Comparison of ENCODE assay signal across 25 cellular contexts in genomic region chr1:9286556-9286955, GRCh38.
"Had no signal": no experiment of that assay in that cellular context is flagged by ENCODE, and none has a peak within 500 bp of the region (broad histone marks: within the 10 kb centered on the region; RNA-seq: fewer than 3 reads in every experiment).

No MANE protein-coding gene starts in this region.

- H3K4me3 ChIP-seq: adrenal gland, PC-9 had no signal

- H3K27ac ChIP-seq: adrenal gland, PC-9 had no signal

- H3K27ac Mint-ChIP-seq: activated CD4-positive, alpha-beta T cell treated with anti-CD3 and anti-CD28 coated beads, Interleukin-2, amount 10 ng/mL, durations not matched to agents 24 days and 14 days; activated T-cell treated with anti-CD3 and anti-CD28 coated beads, Interleukin-2, amount 50 U/mL, for 24 hours; brain; IgD-negative memory B cell had no signal

- H3K4me2 ChIP-seq: PC-9 had no signal

- H2AFZ ChIP-seq: PC-9 had no signal

- H3K27me3 ChIP-seq: adrenal gland had no signal

- ATAC-seq: activated naive CD4-positive, alpha-beta T cell treated with anti-CD3 and anti-CD28 coated beads, Interleukin-2, amount 50 U/mL, for 72 hours had no signal

- H3K27me3 Mint-ChIP-seq: activated CD4-positive, alpha-beta T cell treated with anti-CD3 and anti-CD28 coated beads, Interleukin-2, amount 10 ng/mL, durations not matched to agents 24 days and 14 days had no signal

- DNase-seq: activated CD4-positive, alpha-beta T cell treated with anti-CD3 and anti-CD28 coated beads, Interleukin-2, amount 10 ng/mL, durations not matched to agents 24 days and 14 days; activated CD4-positive, alpha-beta T cell treated with anti-CD3 and anti-CD28 coated beads, Interleukin-2, amount 50 U/mL, for 48 hours; activated CD8-positive, alpha-beta memory T cell treated with anti-CD3 and anti-CD28 coated beads for 24 hours; activated gamma-delta T cell treated with Interleukin-2 at 50 U/mL for 16 hours; activated T-cell treated with anti-CD3 and anti-CD28 coated beads, Interleukin-2, amount 50 U/mL, for 24 hours; adrenal gland; caudate nucleus; cerebellar nuclear complex; Karpas-422; KBM-7; NCI-H1092; NCI-H1436 treated with DMSO at 0.1 percent for 48 hours; NCI-H1694 treated with DMSO at 0.1 percent for 48 hours; NCI-H2029; NCI-H345; NCI-H510A; NCI-H526; NCI-H748 treated with DMSO at 0.1 percent for 48 hours; PC-9; Right ventricle myocardium superior; SW 1271; T1000 had no signal

- H3K36me3 ChIP-seq: adrenal gland had no signal

- H3K4me3 Mint-ChIP-seq: activated CD4-positive, alpha-beta T cell treated with anti-CD3 and anti-CD28 coated beads, Interleukin-2, amount 10 ng/mL, durations not matched to agents 24 days and 14 days; activated T-cell treated with anti-CD3 and anti-CD28 coated beads, Interleukin-2, amount 50 U/mL, for 24 hours; brain had no signal
